Comparison of ENCODE assay signal across 27 cellular contexts in the genomic region with DNA sequence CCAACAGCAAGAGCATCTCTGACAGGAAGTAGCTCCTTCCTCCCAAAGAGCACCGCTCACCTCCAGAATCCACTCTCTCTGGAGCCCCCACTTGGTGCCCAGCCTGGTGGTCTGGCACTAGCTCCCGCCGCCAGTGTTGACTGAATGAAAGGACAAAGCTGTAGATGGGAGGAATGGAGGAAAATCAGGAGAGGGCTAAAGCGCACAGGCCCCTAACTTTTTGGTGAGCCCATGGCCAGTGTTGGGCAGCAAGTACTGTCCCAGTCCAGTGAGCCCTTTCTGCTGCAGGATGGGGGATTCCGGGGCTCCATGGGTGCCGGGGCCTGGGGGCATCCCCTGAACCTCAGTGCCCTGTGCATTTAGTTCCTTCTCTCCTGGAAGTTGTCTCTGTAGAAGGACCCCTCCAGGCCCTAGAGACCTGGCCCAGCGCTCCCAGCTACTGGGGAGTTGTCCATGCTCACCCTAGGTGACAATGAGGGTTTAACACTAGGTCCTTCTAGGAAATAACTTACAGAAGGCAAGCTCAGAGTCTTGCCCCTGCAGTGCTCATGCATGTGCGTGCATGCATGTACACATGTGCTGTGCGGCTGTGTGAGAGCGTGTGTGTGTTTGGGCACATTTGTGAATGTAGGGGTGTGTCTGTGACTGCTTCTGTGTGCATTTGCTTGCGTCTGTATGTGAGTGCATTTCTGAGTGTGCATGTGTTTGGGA. TPM values are rescaled to one million over a fixed set of nuclear protein-coding genes. Genes with fewer than 3 reads are reported as not detected.
A peak's percentile ranks its signal among the peaks of the same experiment; 100 is the strongest.
DNase-seq lines count a peak whose midpoint lies in the region; ATAC-seq, FAIRE-seq and TF ChIP-seq lines count a peak whose summit lies in the region.
"Had no signal": no experiment of that assay in that cellular context is flagged by ENCODE, and none has a peak within 500 bp of the region (broad histone marks: within the 10 kb centered on the region; RNA-seq: fewer than 3 reads in every experiment).

No MANE protein-coding gene starts in this region.

- no peaks in the 10 kb centered on the region for H3K36me3 Mint-ChIP-seq in GM23338 (ENCODE audit: low read depth)
- no peaks in the 10 kb centered on the region for H3K36me3 Mint-ChIP-seq in chondrocyte (ENCODE audit: low read depth)
- H3K36me3 Mint-ChIP-seq: CD8-positive, alpha-beta T cell; immature natural killer cell; mesothelial cell of epicardium; naive B cell had no signal

- H3K27ac ChIP-seq in GM23338 (ENCODE audit: low read depth) (peak overlapping the region; percentile 72; the same call in 1 of the 2 replicates), HepG2 (ENCODE audit: extremely low read length, insufficient read depth, low read length) (no peak overlapping the region), ovary (no peak overlapping the region), osteoblast (ENCODE audit: low read depth, low read length) (no peak overlapping the region)
- H3K27ac ChIP-seq: gastroesophageal sphincter, GM23248, SK-N-MC had no signal

- H3K4me3 Mint-ChIP-seq in GM23338, result no peak overlapping the region
- H3K4me3 Mint-ChIP-seq in chondrocyte (ENCODE audit: unreplicated experiment), result no peak overlapping the region
- H3K4me3 Mint-ChIP-seq: activated naive CD4-positive, alpha-beta T cell treated with anti-CD3 and anti-CD28 coated beads for 36 hours; activated T-cell treated with anti-CD3 and anti-CD28 coated beads, Interleukin-2, amount 50 U/mL, for 72 hours; CD8-positive, alpha-beta T cell; immature natural killer cell; mesothelial cell of epicardium; naive B cell had no signal

- peaks cover 13% of the 10 kb centered on the region; the same call in 1 of the 2 replicates for H3F3A ChIP-seq in GM23338 (replicated peaks; ENCODE audit: low read depth)

- H3K4me1 ChIP-seq in GM23338 (ENCODE audit: insufficient read depth) (peaks cover 64% of the 10 kb centered on the region), HepG2 (ENCODE audit: insufficient read depth, low read length) (no peaks in the 10 kb centered on the region), ovary (ENCODE audit: insufficient read depth) (peaks cover 56% of the 10 kb centered on the region), osteoblast (ENCODE audit: insufficient read depth, low read length) (peaks cover 62% of the 10 kb centered on the region)

- no peaks in the 10 kb centered on the region for H3K9me2 ChIP-seq in GM23338 (ENCODE audit: insufficient read depth)

- TF ChIP-seq EP300 in HepG2 (IDR thresholded peaks at IDR 0.05; ENCODE audit: low read depth in 2 of 2, low read length in 2 of 2), result no peak
- no peak for TF ChIP-seq EP300 in HepG2 (CRISPR knock-in tag; IDR thresholded peaks at IDR 0.05; ENCODE audit: borderline replicate concordance)
- TF ChIP-seq EP300 in ovary (IDR thresholded peaks at IDR 0.05), result no peak

- FAIRE-seq in HepG2 (lab: Jason Lieb, UNC), result no peak
- no peak for FAIRE-seq in GM19239 (lab: Jason Lieb, UNC)
- FAIRE-seq: colon, RCC 7860, small intestine had no signal

- TF ChIP-seq CTCF in GM23338 (conservative IDR thresholded peaks at IDR 0.05; ENCODE audit: low read depth in 2 of 2) (no peak), chondrocyte (IDR thresholded peaks at IDR 0.05) (no peak), HepG2 (CRISPR knock-in tag; IDR thresholded peaks at IDR 0.05) (no peak), ovary (IDR thresholded peaks at IDR 0.05) (no peak), osteoblast (IDR thresholded peaks at IDR 0.05; ENCODE audit: extremely low read depth, low read depth, low read length) (no peak)

- H3K4me1 Mint-ChIP-seq in GM23338 (peaks cover 88% of the 10 kb centered on the region), chondrocyte (ENCODE audit: low read depth) (peaks cover 85% of the 10 kb centered on the region)
- H3K4me1 Mint-ChIP-seq: immature natural killer cell, naive B cell had no signal

- no peak overlapping the region for H3K9ac ChIP-seq in HepG2 (ENCODE audit: insufficient read depth, low read depth, low read length)
- H3K9ac ChIP-seq: GM23248 had no signal

- H3K27me3 ChIP-seq in GM23338 (ENCODE audit: insufficient read depth), result no peaks in the 10 kb centered on the region
- peaks cover 19 to 84% of the 10 kb centered on the region in 2 experiments; a peak in 4 of 5 replicates for H3K27me3 ChIP-seq in HepG2 (ENCODE audit: control insufficient read depth in 1 of 2, insufficient read depth in 2 of 2, low read length in 2 of 2)
- H3K27me3 ChIP-seq in ovary, result no peaks in the 10 kb centered on the region
- no peaks in the 10 kb centered on the region for H3K27me3 ChIP-seq in osteoblast (ENCODE audit: insufficient read depth, low read length)
- H3K27me3 ChIP-seq: gastroesophageal sphincter had no signal

- H3K9me3 ChIP-seq in HepG2 (ENCODE audit: low read length), result no peaks in the 10 kb centered on the region
- H3K9me3 ChIP-seq in ovary, result no peaks in the 10 kb centered on the region
- H3K9me3 ChIP-seq in osteoblast (ENCODE audit: low read depth, low read length), result no peaks in the 10 kb centered on the region
- H3K9me3 ChIP-seq: gastroesophageal sphincter had no signal

- peaks cover 71% of the 10 kb centered on the region for H4K20me1 ChIP-seq in GM23338 (replicated peaks; ENCODE audit: insufficient read depth)
- no peaks in the 10 kb centered on the region for H4K20me1 ChIP-seq in HepG2 (ENCODE audit: insufficient read depth, low read length)
- H4K20me1 ChIP-seq in osteoblast (ENCODE audit: insufficient read depth, low read length), result peaks cover 39% of the 10 kb centered on the region

- H3K79me2 ChIP-seq in GM23338 (replicated peaks; ENCODE audit: insufficient read depth) (peaks cover 98% of the 10 kb centered on the region), HepG2 (ENCODE audit: insufficient read depth, low read length) (no peaks in the 10 kb centered on the region), osteoblast (ENCODE audit: insufficient read depth, low read length) (peaks cover 93% of the 10 kb centered on the region)

- no peak for DNase-seq in GM23338 (ENCODE audit: low spot score)
- DNase-seq in chondrocyte (ENCODE audit: low spot score), result peak; percentile 63
- no peak for DNase-seq in HepG2 (ENCODE audit: low spot score)
- peak in 3 of 5 donors; percentile 20 to 29 (median 28) for DNase-seq in ovary
- DNase-seq in osteoblast (ENCODE audit: insufficient read length, low spot score, missing footprints), result no peak
- no peak for DNase-seq in GM19239 (ENCODE audit: insufficient read length, low spot score)
- DNase-seq in HK-2 (ENCODE audit: unreplicated experiment), result no peak
- DNase-seq in DMS153 (lab: John Stamatoyannopoulos, UW), result no peak
- DNase-seq: activated CD4-positive, alpha-beta T cell treated with anti-CD3 and anti-CD28 coated beads, Interleukin-2, amount 50 U/mL, for 4 hours; activated naive CD4-positive, alpha-beta T cell treated with anti-CD3 and anti-CD28 coated beads for 36 hours; activated T-cell treated with anti-CD3 and anti-CD28 coated beads, Interleukin-2, amount 50 U/mL, for 72 hours; CD8-positive, alpha-beta T cell; GM23248; immature natural killer cell; KG1; naive B cell; NCI-H1092 treated with DMSO at 0.1 percent for 48 hours; NCI-H1694 treated with DMSO at 0.1 percent for 48 hours; NCI-H2171 treated with DMSO at 0.1 percent for 48 hours; NCI-H510A; small intestine; stimulated activated naive CD4-positive, alpha-beta T cell had no signal

- H3K36me3 ChIP-seq in GM23338 (ENCODE audit: insufficient read depth) (no peaks in the 10 kb centered on the region), HepG2 (replicated peaks in 1 of 2; ENCODE audit: control insufficient read depth in 1 of 2, insufficient read depth in 2 of 2, low read length in 2 of 2) (no peaks in the 10 kb centered on the region), ovary (no peaks in the 10 kb centered on the region), osteoblast (ENCODE audit: insufficient read depth, low read length) (no peaks in the 10 kb centered on the region)
- H3K36me3 ChIP-seq: gastroesophageal sphincter had no signal

- ATAC-seq in GM23338 (no peak), HepG2 (no peak)
- ATAC-seq: activated T-cell treated with anti-CD3 and anti-CD28 coated beads, Interleukin-2, amount 50 U/mL, for 72 hours; CD8-positive, alpha-beta T cell; gastroesophageal sphincter had no signal

- H3K27me3 Mint-ChIP-seq in GM23338 (ENCODE audit: insufficient read depth, low read depth, poor library complexity) (peaks cover 18% of the 10 kb centered on the region), chondrocyte (ENCODE audit: low read depth) (no peaks in the 10 kb centered on the region)

- POLR2A ChIA-PET in HepG2 (lab: Yijun Ruan, JAX), result no interaction called here

- BruUV-seq in HepG2 (replicated peaks; lab: Mats Ljungman, UMichigan), result no TSS peak

- H3K4me3 ChIP-seq in GM23338 (no peak overlapping the region), HepG2 (replicated peaks in 1 of 3; ENCODE audit: insufficient read depth in 1 of 3, low read depth in 2 of 3, low read length in 3 of 3) (no peak overlapping the region), ovary (no peak overlapping the region), osteoblast (ENCODE audit: insufficient read depth, low read length) (no peak overlapping the region)
- H3K4me3 ChIP-seq: gastroesophageal sphincter, GM23248, SK-N-MC had no signal

- WGBS in HepG2 (ENCODE audit: low lambda C conversion rate), result 13% methylated on average over 11 of the region's 11 CpGs
- 94 to 95% (median 95%) methylated on average over 11 of the region's 11 CpGs for WGBS in ovary, 3 donors

- H3K9me3 Mint-ChIP-seq in GM23338, result no peaks in the 10 kb centered on the region
- H3K9me3 Mint-ChIP-seq in chondrocyte (ENCODE audit: low read depth), result no peaks in the 10 kb centered on the region
- H3K9me3 Mint-ChIP-seq: activated naive CD4-positive, alpha-beta T cell treated with anti-CD3 and anti-CD28 coated beads for 36 hours; activated T-cell treated with anti-CD3 and anti-CD28 coated beads, Interleukin-2, amount 50 U/mL, for 72 hours; CD8-positive, alpha-beta T cell; immature natural killer cell; mesothelial cell of epicardium had no signal

- CTCF ChIA-PET in HepG2 (lab: Yijun Ruan, JAX; ENCODE audit: low intra/inter-chr PET ratio, low total read pairs), result no interaction called here

- H3K27ac Mint-ChIP-seq in GM23338 (no peak overlapping the region), chondrocyte (ENCODE audit: unreplicated experiment) (peak overlapping the region; percentile 41)
- H3K27ac Mint-ChIP-seq: activated naive CD4-positive, alpha-beta T cell treated with anti-CD3 and anti-CD28 coated beads for 36 hours; activated T-cell treated with anti-CD3 and anti-CD28 coated beads, Interleukin-2, amount 50 U/mL, for 72 hours; CD8-positive, alpha-beta T cell; immature natural killer cell; naive B cell had no signal

- in situ Hi-C loops in HepG2 (cut with HindIII; ENCODE audit: extremely low pct_ligation_motif_present, low pct_unique_long_range_greater_than_20kb), result no loop called here

- H3K4me2 ChIP-seq in GM23338 (no peak overlapping the region), HepG2 (ENCODE audit: low read depth, low read length) (no peak overlapping the region), osteoblast (ENCODE audit: insufficient read depth, low read length) (no peak overlapping the region)

- intact Hi-C loops in HepG2 (cut with micrococcal nuclease; ENCODE audit: unreplicated experiment) (no loop called here), ovary (cut with DNase I) (no loop called here)

- TF ChIP-seq POLR2A in HepG2 (IDR thresholded peaks at IDR 0.05; ENCODE audit: insufficient read depth in 1 of 2, low read depth in 2 of 2, low read length in 2 of 2) (no peak), ovary (IDR thresholded peaks at IDR 0.05) (no peak)

- H2AFZ ChIP-seq in GM23338 (no peak overlapping the region), HepG2 (ENCODE audit: low read length) (no peak overlapping the region), osteoblast (ENCODE audit: low read length) (no peak overlapping the region)
- H2AFZ ChIP-seq: GM23248 had no signal

- TF ChIP-seq RAD21 in HepG2 (CRISPR knock-in tag; IDR thresholded peaks at IDR 0.05), result no peak

RNA-seq across cellular contexts. Expression of gene GLI2, which starts 33.6 kb away (rescaled TPM):
- total RNA-seq in GM23338 (2014; rRNA removed; shearing (Covaris generic)), result 41.7 and 53.6 TPM in 2 replicates
- polyA plus RNA-seq in GM23338 (2016; fragmentation: Nextera tagmentation; extraction: Ambion mirVana) (57.0 and 67.1 TPM in 2 replicates), HepG2 (2011; rRNA removed) (not detected in 2 replicates), ovary (10 to 100 TPM in 1 of 2 donors, 1 to 10 TPM in 1; 5.9 to 18.5 TPM)
- total RNA-seq in chondrocyte (31.1 to 37.0 TPM (median 36.0 TPM) in 3 replicates), HepG2 (2016; rRNA removed; fragmentation: Illumina TruSeq; extraction: Trizol) (not detected in 2 replicates), ovary (10 to 100 TPM in 6 of 7 donors, 1 to 10 TPM in 1; 6.9 to 53.0 (median 38.9) TPM), osteoblast (3.8 and 10.1 TPM in 2 replicates)
- not detected in 2 replicates for total RNA-seq in HepG2 (2016; cell fraction: cytosol; rRNA removed; fragmentation: Illumina TruSeq; extraction: Trizol; ENCODE audit: low read depth)
- total RNA-seq in HepG2 (2016; cell fraction: insoluble cytoplasmic fraction; rRNA removed; fragmentation: Illumina TruSeq; extraction: Trizol), result not detected in 2 replicates
- not detected in 2 replicates for total RNA-seq in HepG2 (2016; cell fraction: membrane; rRNA removed; fragmentation: Illumina TruSeq; extraction: Trizol)
- not detected in 2 replicates for total RNA-seq in HepG2 (2016; cell fraction: nucleus; rRNA removed; fragmentation: Illumina TruSeq; extraction: Trizol)
- not detected in 2 replicates for polyA plus RNA-seq in HepG2 (2011; cell fraction: cytosol; rRNA removed)
- not detected in 2 replicates for polyA plus RNA-seq in HepG2 (2011; cell fraction: nucleus; rRNA removed)
- polyA plus RNA-seq in HepG2 (2012), result not detected in 2 replicates
- polyA plus RNA-seq in HepG2 (2016; cell fraction: cytosol; fragmentation: Illumina TruSeq; extraction: Trizol; ENCODE audit: low read depth), result not detected in 2 replicates
- polyA plus RNA-seq in HepG2 (2016; cell fraction: insoluble cytoplasmic fraction; fragmentation: Illumina TruSeq; extraction: Trizol; ENCODE audit: low read depth), result not detected in 2 replicates
- polyA plus RNA-seq in HepG2 (2016; cell fraction: membrane; fragmentation: Illumina TruSeq; extraction: Trizol; ENCODE audit: low read depth), result not detected in 2 replicates
- polyA plus RNA-seq in HepG2 (2016; cell fraction: nucleus; fragmentation: Illumina TruSeq; extraction: Trizol; ENCODE audit: insufficient read depth, low read depth), result not detected in 2 replicates
- 0.98 TPM in 1 of 2 replicates, not detected in the other for polyA minus RNA-seq in HepG2 (2011; rRNA and poly(A)+ RNA removed; ENCODE audit: low replicate concordance)
- polyA minus RNA-seq in HepG2 (2011; cell fraction: cytosol; rRNA and poly(A)+ RNA removed), result not detected in 2 replicates
- not detected in 2 replicates for polyA minus RNA-seq in HepG2 (2011; cell fraction: nucleus; rRNA and poly(A)+ RNA removed)
- total RNA-seq: activated naive CD4-positive, alpha-beta T cell treated with anti-CD3 and anti-CD28 coated beads for 36 hours; activated T-cell treated with anti-CD3 and anti-CD28 coated beads, Interleukin-2, amount 50 U/mL, for 72 hours; CD8-positive, alpha-beta T cell had no signal
- polyA plus RNA-seq: immature natural killer cell had no signal

Comparison
In these comparisons a context has a peak if more than half of its experiments do, and no peak if none do; other contexts are left out.
1. DNase-seq: peak in chondrocyte (single experiment) and ovary (3 of 5); none in GM23338 (single experiment), HepG2 (single experiment), osteoblast (single experiment), GM19239 (single experiment), HK-2 (single experiment) and DMS153 (single experiment).